ENCODE assay signal across 24 cellular contexts in genomic region chr10:132860527-132860926, GRCh38.
DNase-seq lines count a peak whose midpoint lies in the region; ATAC-seq and TF ChIP-seq lines count a peak whose summit lies in the region.
"Had no signal": no experiment of that assay in that cellular context is flagged by ENCODE, and none has a peak within 500 bp of the region (broad histone marks: within the 10 kb centered on the region; RNA-seq: fewer than 3 reads in every experiment).

No MANE protein-coding gene starts in this region.

- H3K27me3 ChIP-seq in GM23338 (ENCODE audit: insufficient read depth) (no peaks in the 10 kb centered on the region), spleen (replicated peaks in 1 of 7) (peaks cover 0 to 74% (median 16%) of the 10 kb centered on the region in 7 donors)
- H3K27me3 ChIP-seq: colonic mucosa had no signal

- no peaks in the 10 kb centered on the region for H3K9me2 ChIP-seq in GM23338 (ENCODE audit: insufficient read depth)

- peak; percentile 25 to 60; a peak in 3 of 4 replicates for TF ChIP-seq CTCF in GM23338 (conservative IDR thresholded peaks at IDR 0.05; ENCODE audit: low read depth in 2 of 2)
- TF ChIP-seq CTCF in spleen (IDR thresholded peaks at IDR 0.05 in 8 of 11, conservative IDR thresholded peaks at IDR 0.05 in 3 of 11) = no peak

- H3K9me3 ChIP-seq in spleen = peaks cover 0 to 21% (median 10%) of the 10 kb centered on the region in 8 donors
- H3K9me3 ChIP-seq: body of pancreas, Caco-2, colonic mucosa, HAP-1, transverse colon had no signal

- H3K9me3 Mint-ChIP-seq in GM23338 = no peaks in the 10 kb centered on the region
- H3K9me3 Mint-ChIP-seq: activated CD4-positive, alpha-beta memory T cell treated with anti-CD3 and anti-CD28 coated beads, Interleukin-2, amount 10 ng/mL, durations not matched to agents 7 days and 5 days had no signal

- H3K79me2 ChIP-seq in GM23338 (replicated peaks; ENCODE audit: insufficient read depth) = no peaks in the 10 kb centered on the region
- H3K79me2 ChIP-seq: parathyroid adenoma had no signal

- peaks cover 3% of the 10 kb centered on the region; the same call in 1 of the 3 replicates for H3K36me3 Mint-ChIP-seq in GM23338 (ENCODE audit: low read depth)
- H3K36me3 Mint-ChIP-seq: activated naive CD4-positive, alpha-beta T cell treated with anti-CD3 and anti-CD28 coated beads, Interleukin-2, amount 50 U/mL, for 72 hours had no signal

- H3K4me1 ChIP-seq in GM23338 (ENCODE audit: insufficient read depth) (no peaks in the 10 kb centered on the region), spleen (peaks cover 0 to 11% (median 5%) of the 10 kb centered on the region in 6 donors)
- H3K4me1 ChIP-seq: body of pancreas, Caco-2, colonic mucosa, HAP-1, parathyroid adenoma had no signal

- no peak for TF ChIP-seq POLR2A in spleen (IDR thresholded peaks at IDR 0.05)

- peak; percentile 29 for ATAC-seq in GM23338
- ATAC-seq in HG02884 (IDR thresholded peaks at IDR 0.05; ENCODE audit: unreplicated experiment) = no peak
- ATAC-seq in HG03159 (IDR thresholded peaks at IDR 0.05; ENCODE audit: unreplicated experiment) = no peak
- ATAC-seq: activated naive CD4-positive, alpha-beta T cell treated with anti-CD3 and anti-CD28 coated beads, Interleukin-2, amount 50 U/mL, for 72 hours; body of pancreas; PC-3; stimulated activated naive CD8-positive, alpha-beta T cell treated with anti-CD3 and anti-CD28 coated beads, Interleukin-15, Interleukin-2, amounts not matched to agents 100 U/mL and 50 U/mL, for 24 hours had no signal

- DNase-seq in GM23338 (ENCODE audit: low spot score) (peak; percentile 30), islet precursor cell (peak; percentile 25), spleen (peak; percentile 66), ecto neural progenitor cell (ENCODE audit: low spot score) (no peak)
- DNase-seq: activated CD4-positive, alpha-beta memory T cell treated with anti-CD3 and anti-CD28 coated beads, Interleukin-2, amount 10 ng/mL, durations not matched to agents 7 days and 5 days; colonic mucosa; mammary epithelial cell; MV-4-11; NCI-H187 treated with DMSO at 0.1 percent for 48 hours; NCI-H226; NCI-H82; PC-3; stimulated activated CD4-positive, alpha-beta T cell treated with anti-CD3 and anti-CD28 coated beads, Interleukin-2, amount 100 ng/mL, for 48 hours; stimulated activated naive CD8-positive, alpha-beta T cell treated with anti-CD3 and anti-CD28 coated beads, Interleukin-15, Interleukin-2, amounts not matched to agents 100 U/mL and 50 U/mL, for 24 hours; T-helper 2 cell; transverse colon had no signal

- H3K4me3 Mint-ChIP-seq in GM23338 = no peak overlapping the region
- H3K4me3 Mint-ChIP-seq: activated CD4-positive, alpha-beta memory T cell treated with anti-CD3 and anti-CD28 coated beads, Interleukin-2, amount 10 ng/mL, durations not matched to agents 7 days and 5 days had no signal

- no peak overlapping the region; the same call in 1 of the 2 replicates for H3K27ac Mint-ChIP-seq in GM23338
- H3K27ac Mint-ChIP-seq: activated CD4-positive, alpha-beta memory T cell treated with anti-CD3 and anti-CD28 coated beads, Interleukin-2, amount 10 ng/mL, durations not matched to agents 7 days and 5 days; activated naive CD4-positive, alpha-beta T cell treated with anti-CD3 and anti-CD28 coated beads, Interleukin-2, amount 50 U/mL, for 72 hours had no signal

- H3K4me3 ChIP-seq in GM23338 = no peak overlapping the region
- no peak overlapping the region for H3K4me3 ChIP-seq in spleen
- H3K4me3 ChIP-seq: body of pancreas, colonic mucosa, HAP-1, transverse colon had no signal

- no peaks in the 10 kb centered on the region for H4K20me1 ChIP-seq in GM23338 (replicated peaks; ENCODE audit: insufficient read depth)

- no peak overlapping the region for H3K27ac ChIP-seq in GM23338 (ENCODE audit: low read depth)
- no peak overlapping the region for H3K27ac ChIP-seq in spleen
- H3K27ac ChIP-seq: body of pancreas, colonic mucosa, parathyroid adenoma, transverse colon had no signal

- peaks cover 15% of the 10 kb centered on the region for H3K4me1 Mint-ChIP-seq in GM23338
- H3K4me1 Mint-ChIP-seq: activated CD4-positive, alpha-beta memory T cell treated with anti-CD3 and anti-CD28 coated beads, Interleukin-2, amount 10 ng/mL, durations not matched to agents 7 days and 5 days had no signal

- no peak overlapping the region for H2AFZ ChIP-seq in GM23338
- H2AFZ ChIP-seq: parathyroid adenoma had no signal

- no peak for TF ChIP-seq EP300 in Ishikawa (IDR thresholded peaks at IDR 0.05; ENCODE audit: borderline replicate concordance)

- H3K36me3 ChIP-seq in GM23338 (ENCODE audit: insufficient read depth) (no peaks in the 10 kb centered on the region), spleen (no peaks in the 10 kb centered on the region)
- H3K36me3 ChIP-seq: colonic mucosa, HAP-1, transverse colon had no signal

- 89 to 95% (median 93%) methylated on average over 13 to 16 of the region's 16 CpGs for WGBS in spleen, 5 donors

- intact Hi-C loops in spleen (cut with DNase I; ENCODE audit: low total_unique reads) = no loop called here

- no peak overlapping the region for H3K4me2 ChIP-seq in GM23338

- peak; percentile 12; the same call in 1 of the 2 replicates for TF ChIP-seq RAD21 in Ishikawa (IDR thresholded peaks at IDR 0.05; ENCODE audit: low read depth)

- peaks cover 4% of the 10 kb centered on the region for H3K27me3 Mint-ChIP-seq in GM23338 (ENCODE audit: insufficient read depth, low read depth, poor library complexity)

- no peaks in the 10 kb centered on the region for H3F3A ChIP-seq in GM23338 (replicated peaks; ENCODE audit: low read depth)

TF ChIP-seq in GM23338, 12 proteins besides CTCF, POLR2A, EP300 and RAD21 (continues in another document):
- TF ChIP-seq NANOG (IDR thresholded peaks at IDR 0.05; ENCODE audit: borderline replicate concordance) = no peak
- no peak for TF ChIP-seq POLR2AphosphoS5 (IDR thresholded peaks at IDR 0.05; ENCODE audit: low read depth)
- no peak for TF ChIP-seq EZH2 (IDR thresholded peaks at IDR 0.05; ENCODE audit: low read depth, unreplicated experiment)
- TF ChIP-seq EZH2phosphoT487 (IDR thresholded peaks at IDR 0.05; ENCODE audit: unreplicated experiment) = no peak
- no peak for TF ChIP-seq CREB1 (CRISPR knock-in tag; IDR thresholded peaks at IDR 0.05; ENCODE audit: low read depth)
- no peak for TF ChIP-seq JUNB (IDR thresholded peaks at IDR 0.05; ENCODE audit: unreplicated experiment)
- no peak for TF ChIP-seq STAT1 (IDR thresholded peaks at IDR 0.05; ENCODE audit: unreplicated experiment)
- TF ChIP-seq ZNF331 (CRISPR knock-in tag; IDR thresholded peaks at IDR 0.05; ENCODE audit: low read depth) = no peak
- no peak for TF ChIP-seq ZNF114 (CRISPR knock-in tag; IDR thresholded peaks at IDR 0.05)

TF ChIP-seq in Ishikawa, 13 proteins besides CTCF, POLR2A, EP300 and RAD21:
- TF ChIP-seq FOXM1 (IDR thresholded peaks at IDR 0.05; ENCODE audit: borderline replicate concordance, low read depth) (no peak), REST (IDR thresholded peaks at IDR 0.05; ENCODE audit: low read depth) (no peak), TEAD4 (IDR thresholded peaks at IDR 0.05) (no peak), YY1 (IDR thresholded peaks at IDR 0.05; ENCODE audit: low read depth) (no peak)

Comparison
In these comparisons a context has a peak if more than half of its experiments do, and no peak if none do; other contexts are left out.
1. CTCF ChIP-seq: peak in GM23338 (2 of 2); none in spleen (0 of 11).